ENCODE assay signal across 10 cellular contexts in the genomic region with DNA sequence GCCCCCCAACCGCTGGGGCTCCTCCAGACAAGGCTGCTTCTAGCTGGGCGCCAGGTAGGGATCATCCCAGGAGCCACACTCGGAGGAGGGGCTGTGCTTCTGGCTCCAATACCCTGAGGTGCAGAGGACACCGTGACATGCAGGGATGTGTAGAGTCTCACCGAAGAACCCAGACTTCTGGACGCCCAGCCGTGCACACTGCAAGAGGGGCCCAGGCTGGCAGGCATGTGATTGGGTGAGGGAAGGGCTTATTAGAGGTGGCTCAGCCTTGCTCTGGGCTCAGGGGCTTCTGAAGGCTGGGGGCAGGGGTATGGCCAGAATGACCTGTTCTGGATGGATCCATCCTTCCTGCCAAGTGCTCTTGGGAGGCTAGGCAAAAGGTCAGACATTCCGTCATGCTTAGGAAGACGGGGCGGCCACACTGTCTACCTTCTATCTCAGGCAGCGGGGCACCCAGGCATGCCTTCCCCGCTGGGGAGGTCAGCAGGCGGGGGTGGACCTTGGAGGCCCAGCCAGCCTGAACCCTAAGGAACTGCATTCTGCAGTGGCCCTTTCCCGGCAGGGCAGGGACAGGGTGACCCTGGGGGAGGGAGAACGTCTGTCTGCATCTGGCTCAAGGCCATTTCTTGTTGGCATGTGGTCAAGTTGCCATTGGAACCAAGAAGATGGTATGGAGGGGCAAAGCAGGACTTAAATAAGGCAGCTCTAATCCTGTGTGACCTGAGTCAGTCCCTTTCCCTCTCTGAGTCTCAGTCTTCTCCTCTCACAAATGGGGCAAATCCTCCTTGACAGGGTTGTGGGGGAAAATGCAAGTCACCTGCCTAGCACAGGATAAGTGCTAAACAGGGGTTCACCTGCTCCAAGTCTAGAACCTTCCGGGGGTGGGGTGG. TPM values are rescaled to one million over a fixed set of nuclear protein-coding genes. Genes with fewer than 3 reads are reported as not detected.
A peak's percentile ranks its signal among the peaks of the same experiment; 100 is the strongest.
DNase-seq lines count a peak whose midpoint lies in the region; FAIRE-seq and TF ChIP-seq lines count a peak whose summit lies in the region.
"Had no signal": no experiment of that assay in that cellular context is flagged by ENCODE, and none has a peak within 500 bp of the region (broad histone marks: within the 10 kb centered on the region; RNA-seq: fewer than 3 reads in every experiment).

No MANE protein-coding gene starts in this region.

- H3K36me3 Mint-ChIP-seq in glutamatergic neuron (ENCODE audit: unreplicated experiment): no peaks in the 10 kb centered on the region
- H3K36me3 Mint-ChIP-seq: IgD-negative memory B cell had no signal

- H3K27ac Mint-ChIP-seq in glutamatergic neuron (ENCODE audit: unreplicated experiment): no peak overlapping the region
- H3K27ac Mint-ChIP-seq: IgD-negative memory B cell had no signal

- DNase-seq in Caki2 (ENCODE audit: low read depth): peak; percentile 93
- peak; percentile 91 for DNase-seq in RCC 7860 (ENCODE audit: low spot score)
- DNase-seq in glutamatergic neuron: peak; percentile 11
- DNase-seq in renal cortical epithelial cell (ENCODE audit: low read depth): peak; percentile 75
- no peak for DNase-seq in dedifferentiated amniotic fluid mesenchymal stem cell (ENCODE audit: extremely low spot score)
- DNase-seq in stimulated activated CD4-positive, alpha-beta T cell treated with anti-CD3 and anti-CD28 coated beads, Interleukin-2, amount 100 ng/mL, for 24 hours: no peak
- no peak for DNase-seq in cerebellar cortex (ENCODE audit: low spot score)
- no peak for DNase-seq in COR-L47 (lab: John Stamatoyannopoulos, UW)
- DNase-seq: stimulated activated CD4-positive, alpha-beta T cell treated with anti-CD3 and anti-CD28 coated beads, Interleukin-4, amount 100 ng/mL, for 24 hours had no signal

- peaks cover 40% of the 10 kb centered on the region for H3K4me1 Mint-ChIP-seq in glutamatergic neuron (ENCODE audit: low read depth, unreplicated experiment)
- H3K4me1 Mint-ChIP-seq: IgD-negative memory B cell had no signal

- H3K9me3 Mint-ChIP-seq in glutamatergic neuron (ENCODE audit: unreplicated experiment): peaks cover 11% of the 10 kb centered on the region
- H3K9me3 Mint-ChIP-seq: IgD-negative memory B cell had no signal

- H3K4me3 Mint-ChIP-seq in glutamatergic neuron (ENCODE audit: unreplicated experiment): no peak overlapping the region
- H3K4me3 Mint-ChIP-seq: IgD-negative memory B cell had no signal

- in situ Hi-C loops in Caki2 (cut with HindIII; ENCODE audit: low pct_unique_long_range_greater_than_20kb, low sequenced_read_pairs): no loop called here

- peaks cover 16% of the 10 kb centered on the region for H3K27me3 Mint-ChIP-seq in glutamatergic neuron (ENCODE audit: unreplicated experiment)

- FAIRE-seq in RCC 7860 (lab: Jason Lieb, UNC): peak; percentile 89

- no peak for TF ChIP-seq CTCF in glutamatergic neuron (IDR thresholded peaks at IDR 0.05; ENCODE audit: partially characterized antibody, unreplicated experiment)

RNA-seq across cellular contexts. Expression of a gene that starts 5.8 kb away (rescaled TPM):
- 32.2 and 37.7 TPM in 2 replicates for total RNA-seq in Caki2 (2014; rRNA removed; shearing (Covaris generic); ENCODE audit: low replicate concordance)
- total RNA-seq in glutamatergic neuron (ENCODE audit: unreplicated experiment) (116 TPM), renal cortical epithelial cell (38.9 and 305 TPM in 2 replicates)

RNA-seq across cellular contexts. Expression of a gene that starts 45.5 kb away (rescaled TPM):
- not detected in 2 replicates for total RNA-seq in Caki2 (2014; rRNA removed; shearing (Covaris generic); ENCODE audit: low replicate concordance)
- total RNA-seq in glutamatergic neuron (ENCODE audit: unreplicated experiment) (not detected), renal cortical epithelial cell (not detected in 2 replicates)

Comparison
In these comparisons a context has a peak if more than half of its experiments do, and no peak if none do; other contexts are left out.
1. DNase-seq: peak in Caki2 (single experiment), RCC 7860 (single experiment), glutamatergic neuron (single experiment) and renal cortical epithelial cell (single experiment); none in dedifferentiated amniotic fluid mesenchymal stem cell (single experiment), stimulated activated CD4-positive, alpha-beta T cell treated with anti-CD3 and anti-CD28 coated beads, Interleukin-2, amount 100 ng/mL, for 24 hours (0 of 2), cerebellar cortex (single experiment) and COR-L47 (single experiment).